Comparison of ENCODE assay signal across 8 cellular contexts in genomic region chr1:167601442-167602380, GRCh38. TPM values are rescaled to one million over a fixed set of nuclear protein-coding genes. Genes with fewer than 3 reads are reported as not detected.
DNase-seq lines count a peak whose midpoint lies in the region; ATAC-seq and TF ChIP-seq lines count a peak whose summit lies in the region.

No MANE protein-coding gene starts in this region.

- peaks cover 27% of the 10 kb centered on the region for H3K9me3 ChIP-seq in BLaER1
- no peaks in the 10 kb centered on the region for H3K9me3 ChIP-seq in Karpas-422 (ENCODE audit: low read length)
- H3K9me3 ChIP-seq in adrenal gland (replicated peaks in 1 of 3), result no peaks in the 10 kb centered on the region
- peaks cover under 1% of the 10 kb centered on the region for H3K9me3 ChIP-seq in mucosa of descending colon

- H3K4me2 ChIP-seq in BLaER1 (peak overlapping the region; percentile 83), Karpas-422 (ENCODE audit: low read depth, low read length, poor library complexity, severe bottlenecking) (peak overlapping the region; percentile 58)

- 66 to 73% (median 70%) methylated on average over 8 of the region's 8 CpGs for WGBS in adrenal gland, 4 donors

- H3K4me3 ChIP-seq in BLaER1 (0 out of 2 replicates have a peak overlapping the region, but pooled peaks have one; percentile 16), Karpas-422 (ENCODE audit: low read length) (no peak overlapping the region), adrenal gland (no peak overlapping the region), mucosa of descending colon (no peak overlapping the region)

- peak; percentile 76 for ATAC-seq in mucosa of descending colon
- ATAC-seq in HG02852 (IDR thresholded peaks at IDR 0.05; ENCODE audit: unreplicated experiment), result no peak
- no peak for ATAC-seq in GM21515 (IDR thresholded peaks at IDR 0.05; ENCODE audit: unreplicated experiment)

- peak overlapping the region; percentile 90; the same call in 1 of the 2 replicates for H2AFZ ChIP-seq in Karpas-422 (ENCODE audit: low read length)

- H3K27ac ChIP-seq in BLaER1, result peak overlapping the region; percentile 74
- H3K27ac ChIP-seq in Karpas-422 (ENCODE audit: low read length), result peak overlapping the region; percentile 46
- peak overlapping the region in 4 of 5 donors; percentile 31 to 80 (median 52) for H3K27ac ChIP-seq in adrenal gland

- no peaks in the 10 kb centered on the region for H3K9me2 ChIP-seq in Karpas-422 (replicated peaks; ENCODE audit: insufficient read depth, low read length)

- H3K27me3 ChIP-seq in BLaER1 (no peaks in the 10 kb centered on the region), Karpas-422 (ENCODE audit: low read length) (no peaks in the 10 kb centered on the region), adrenal gland (no peaks in the 10 kb centered on the region)

- H3K4me1 ChIP-seq in BLaER1 (peaks cover 55% of the 10 kb centered on the region), Karpas-422 (ENCODE audit: low read length) (peaks cover 41% of the 10 kb centered on the region), adrenal gland (replicated peaks in 1 of 2) (peaks cover 6 to 26% of the 10 kb centered on the region in 2 donors), mucosa of descending colon (ENCODE audit: low read depth) (peaks cover 17% of the 10 kb centered on the region)

- H3K36me3 ChIP-seq in BLaER1, result no peaks in the 10 kb centered on the region
- H3K36me3 ChIP-seq in Karpas-422 (ENCODE audit: insufficient read depth, low read length), result no peaks in the 10 kb centered on the region
- H3K36me3 ChIP-seq in adrenal gland (replicated peaks in 1 of 2), result no peaks in the 10 kb centered on the region
- H3K36me3 ChIP-seq in mucosa of descending colon (ENCODE audit: low read depth), result no peaks in the 10 kb centered on the region

- H3K9ac ChIP-seq in BLaER1 (peak overlapping the region; percentile 47), Karpas-422 (ENCODE audit: low read length) (peak overlapping the region; percentile 55)

- no peaks in the 10 kb centered on the region for H3K79me2 ChIP-seq in Karpas-422 (ENCODE audit: low read length)

- TF ChIP-seq CTCF in adrenal gland (IDR thresholded peaks at IDR 0.05) (no peak), mucosa of descending colon (IDR thresholded peaks at IDR 0.05) (no peak)

- H4K20me1 ChIP-seq in BLaER1, result no peaks in the 10 kb centered on the region
- no peaks in the 10 kb centered on the region for H4K20me1 ChIP-seq in Karpas-422 (ENCODE audit: insufficient read depth, low read depth, low read length)

- intact Hi-C loops in adrenal gland (cut with DNase I), result loop anchor here in 1 of 2 donors (2.0 kb wide), 1 partner anchor 87 kb away; no protein-coding TSS in a partner anchor
- intact Hi-C loops in mucosa of descending colon (cut with DNase I, micrococcal nuclease), result loop anchor here (2.0 to 5.0 kb wide), 2 partner anchors 86 to 87 kb away; no protein-coding TSS in a partner anchor

- DNase-seq in Karpas-422, result peak; percentile 81
- DNase-seq in adrenal gland, result peak; percentile 37 to 79 (median 52)
- DNase-seq in mucosa of descending colon, result peak; percentile 33 to 59 (median 43)
- no peak for DNase-seq in NCI-H1048 (lab: John Stamatoyannopoulos, UW)
- DNase-seq in mesenteric fat pad (ENCODE audit: low spot score), result no peak

- TF ChIP-seq POLR2A in adrenal gland (IDR thresholded peaks at IDR 0.05), result no peak

RNA-seq across cellular contexts. Expression of gene RCSD1, which starts 28.3 kb away (rescaled TPM):
- total RNA-seq in Karpas-422 (2014; rRNA removed; shearing (Covaris generic); ENCODE audit: low replicate concordance), result 85.4 and 116 TPM in 2 replicates
- 10 to 100 TPM in 6 of 8 donors, 1 to 10 TPM in 2; 8.5 to 15.4 (median 11.9) TPM for total RNA-seq in adrenal gland
- polyA plus RNA-seq in adrenal gland, result 1 to 10 TPM; 3.3 to 8.8 (median 5.0) TPM
- 10 to 100 TPM in 1 of 3 donors, 1 to 10 TPM in 2; 3.9 to 10.8 (median 8.4) TPM for total RNA-seq in mucosa of descending colon
- total RNA-seq in mesenteric fat pad, result 12.7 TPM

RNA-seq across cellular contexts. Expression of gene CREG1, which starts 48.1 kb away (rescaled TPM):
- total RNA-seq in Karpas-422 (2014; rRNA removed; shearing (Covaris generic); ENCODE audit: low replicate concordance), result 51.1 and 102 TPM in 2 replicates
- 100 to 1,000 TPM; 170 to 605 (median 328) TPM for total RNA-seq in adrenal gland
- polyA plus RNA-seq in adrenal gland, result 100 to 1,000 TPM in 1 of 3 donors, 10 to 100 TPM in 2; 69.8 to 267 (median 86.9) TPM
- 10 to 100 TPM; 47.8 to 70.6 (median 58.7) TPM for total RNA-seq in mucosa of descending colon
- total RNA-seq in mesenteric fat pad, result 185 TPM

Comparison
In these comparisons a context has a peak if more than half of its experiments do, and no peak if none do; other contexts are left out.
1. DNase-seq: peak in Karpas-422 (single experiment), adrenal gland (7 of 7) and mucosa of descending colon (3 of 3); none in NCI-H1048 (single experiment) and mesenteric fat pad (single experiment).
2. Peak in every context shown above with its lines, with median percentiles within 50 percentile points of each other: H3K27ac ChIP-seq.